In genomic region chr7:44573464-44574285, GRCh38 we compare ENCODE assay signal across 8 cellular contexts. TPM values are rescaled to one million over a fixed set of nuclear protein-coding genes. Genes with fewer than 3 reads are reported as not detected.
DNase-seq lines count a peak whose midpoint lies in the region; TF ChIP-seq lines count a peak whose summit lies in the region.

DDX56 (minus strand) TSS chr7:44573908; CDS start chr7:44573895, 13 bp downstream.

- CTCF ChIA-PET in activated naive CD4-positive, alpha-beta T cell treated with anti-CD3 and anti-CD28 coated beads for 36 hours (lab: Charles Lee), result interaction anchor here (0.6 to 5.1 kb wide), 7 partner anchors 8 to 333 kb away, joined by 3 to 34 read pairs (median 3); no protein-coding TSS in a partner anchor

- DNase-seq in GM03348 (ENCODE audit: low spot score) (peak; percentile 97), HFF-Myc (ENCODE audit: extremely low read depth, low read depth) (peak; percentile 84), NAMALWA (ENCODE audit: low spot score) (peak; percentile 98), SK-N-DZ (ENCODE audit: low spot score) (peak; percentile 94), germinal center (ENCODE audit: low spot score) (peak; percentile 96), non-pigmented ciliary epithelial cell (ENCODE audit: low read depth) (peak; percentile 62), superior temporal gyrus (ENCODE audit: extremely low spot score) (peak; percentile 99)
- peak; percentile 96 for DNase-seq in activated naive CD4-positive, alpha-beta T cell treated with anti-CD3 and anti-CD28 coated beads for 36 hours

- intact Hi-C loops in activated naive CD4-positive, alpha-beta T cell treated with anti-CD3 and anti-CD28 coated beads for 36 hours (cut with micrococcal nuclease), result loop anchor here (1.0 to 5.0 kb wide), 3 partner anchors 9 to 491 kb away; partner anchors contain the start of genes NUDCD3, POLM and TMED4

- peaks cover 61% of the 10 kb centered on the region for H3K36me3 Mint-ChIP-seq in activated naive CD4-positive, alpha-beta T cell treated with anti-CD3 and anti-CD28 coated beads for 36 hours (ENCODE audit: low read depth)

- no peak for TF ChIP-seq CTCF in HFF-Myc (IDR thresholded peaks at IDR 0.05; ENCODE audit: low read depth, low read length, missing control alignments)

- no peaks in the 10 kb centered on the region for H3K9me3 Mint-ChIP-seq in activated naive CD4-positive, alpha-beta T cell treated with anti-CD3 and anti-CD28 coated beads for 36 hours

- H3K4me1 Mint-ChIP-seq in activated naive CD4-positive, alpha-beta T cell treated with anti-CD3 and anti-CD28 coated beads for 36 hours (ENCODE audit: low read depth), result peaks cover 52% of the 10 kb centered on the region

- peak within 1 kb of the TSS; percentile 93 for H3K27ac Mint-ChIP-seq in activated naive CD4-positive, alpha-beta T cell treated with anti-CD3 and anti-CD28 coated beads for 36 hours

- no peaks in the 10 kb centered on the region for H3K27me3 Mint-ChIP-seq in activated naive CD4-positive, alpha-beta T cell treated with anti-CD3 and anti-CD28 coated beads for 36 hours (ENCODE audit: low read depth)

- H3K4me3 Mint-ChIP-seq in activated naive CD4-positive, alpha-beta T cell treated with anti-CD3 and anti-CD28 coated beads for 36 hours, result peak within 1 kb of the TSS; percentile 96

- H3K4me3 ChIP-seq in HFF-Myc (replicated peaks; ENCODE audit: low read depth, low read length), result peak within 1 kb of the TSS; percentile 72

RNA-seq across cellular contexts. Expression of gene DDX56, which starts in this region (rescaled TPM):
- polyA plus RNA-seq in SK-N-DZ (2014; cell fraction: cytosol; rRNA removed), result 93.1 and 95.4 TPM in 2 replicates
- polyA plus RNA-seq in SK-N-DZ (2014; cell fraction: nucleus; rRNA removed), result 172 and 224 TPM in 2 replicates
- total RNA-seq in activated naive CD4-positive, alpha-beta T cell treated with anti-CD3 and anti-CD28 coated beads for 36 hours, result 10 to 100 TPM; 65.8 to 74.0 TPM

Comparison
In these comparisons a context has a peak if more than half of its experiments do, and no peak if none do; other contexts are left out.
1. Peak in every context shown above with its lines: DNase-seq and H3K4me3 ChIP-seq.